10 cellular contexts compared by ENCODE assay signal in the genomic region with DNA sequence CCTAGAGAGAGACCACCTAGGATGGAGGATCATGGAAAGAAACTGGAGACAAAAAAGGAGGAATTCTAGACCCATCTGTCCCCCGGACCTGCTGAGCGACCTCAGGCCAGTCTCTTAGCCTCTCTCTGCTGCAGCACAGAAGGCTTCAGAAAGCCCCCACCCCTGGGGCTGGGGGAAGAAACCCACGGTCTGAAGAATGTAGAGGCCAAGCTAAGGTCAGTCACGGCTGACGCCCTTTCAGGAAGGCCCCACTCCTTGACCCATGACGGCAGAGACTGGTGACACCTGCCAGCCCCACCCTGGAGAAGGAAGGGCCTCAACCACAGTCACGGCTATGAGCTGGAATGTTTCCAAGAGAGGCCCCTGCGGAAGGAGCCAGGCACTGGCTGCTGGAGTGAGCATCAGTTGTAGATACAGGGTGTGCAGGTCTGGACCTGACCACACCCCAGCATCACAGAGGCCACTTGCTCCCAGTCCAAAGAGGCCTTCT.
DNase-seq lines count a peak whose midpoint lies in the region; ATAC-seq, FAIRE-seq and TF ChIP-seq lines count a peak whose summit lies in the region.
"Had no signal": no experiment of that assay in that cellular context is flagged by ENCODE, and none has a peak within 500 bp of the region (broad histone marks: within the 10 kb centered on the region; RNA-seq: fewer than 3 reads in every experiment).

No MANE protein-coding gene starts in this region.

- ATAC-seq in GM19035 (IDR thresholded peaks at IDR 0.05; ENCODE audit: unreplicated experiment) = peak; percentile 50
- peak; percentile 69 for ATAC-seq in HG02973 (IDR thresholded peaks at IDR 0.05; ENCODE audit: unreplicated experiment)
- ATAC-seq in GM18873 (IDR thresholded peaks at IDR 0.05; ENCODE audit: low FRiP score, unreplicated experiment) = no peak

- CTCF ChIA-PET in OCI-LY7 (lab: Charles Lee; ENCODE audit: unreplicated experiment) = interaction anchor here (0.5 to 1.3 kb wide), 3 partner anchors 9 to 115 kb away, joined by 3 read pairs; no protein-coding TSS in a partner anchor

- peaks cover 1% of the 10 kb centered on the region; the same call in 1 of the 2 replicates for H3K79me2 ChIP-seq in OCI-LY7 (ENCODE audit: insufficient read depth, low read depth, low read length)

- FAIRE-seq in HTR-8/SVneo (lab: Jason Lieb, UNC) = no peak

- H3K4me3 ChIP-seq in BLaER1 treated with 17β-estradiol and CSF1 and Interleukin-3, amounts not matched to agents 10 nM and 100 nM = peak overlapping the region in 1 of 10 experiments; percentile 7; a peak in 1 of 20 replicates
- peak overlapping the region; percentile 45 for H3K4me3 ChIP-seq in OCI-LY7 (ENCODE audit: low read depth, low read length, poor library complexity, severe bottlenecking)

- H3K27me3 ChIP-seq in BLaER1 treated with 17β-estradiol and CSF1 and Interleukin-3, amounts not matched to agents 10 nM and 100 nM = no peaks in the 10 kb centered on the region

- no peak for TF ChIP-seq CTCF in OCI-LY7 (conservative IDR thresholded peaks at IDR 0.05; ENCODE audit: low read length)

- no peaks in the 10 kb centered on the region for H3K36me3 ChIP-seq in BLaER1 treated with 17β-estradiol and CSF1 and Interleukin-3, amounts not matched to agents 10 nM and 100 nM
- no peaks in the 10 kb centered on the region; the same call in 1 of the 2 replicates for H3K36me3 ChIP-seq in OCI-LY7 (ENCODE audit: insufficient read depth, low read length)

- H3K4me2 ChIP-seq in BLaER1 treated with 17β-estradiol and CSF1 and Interleukin-3, amounts not matched to agents 10 nM and 100 nM = peak overlapping the region; percentile 35 to 93 (median 81)
- peak overlapping the region; percentile 77 for H3K4me2 ChIP-seq in OCI-LY7 (ENCODE audit: low read length)

- peaks cover 49 to 73% (median 63%) of the 10 kb centered on the region in 10 experiments for H3K4me1 ChIP-seq in BLaER1 treated with 17β-estradiol and CSF1 and Interleukin-3, amounts not matched to agents 10 nM and 100 nM
- peaks cover 97% of the 10 kb centered on the region for H3K4me1 ChIP-seq in OCI-LY7 (ENCODE audit: insufficient read depth, low read length, poor library complexity, severe bottlenecking)

- DNase-seq in OCI-LY7 (ENCODE audit: low spot score) = peak; percentile 86
- no peak for DNase-seq in ecto neural progenitor cell (ENCODE audit: low spot score)
- DNase-seq in OCI-M1 (lab: John Stamatoyannopoulos, UW) = no peak
- no peak for DNase-seq in HTR-8/SVneo (ENCODE audit: insufficient read length, low spot score)
- DNase-seq: CD4-positive, CD25-positive, alpha-beta regulatory T cell; NCI-H1694 treated with DMSO at 0.1 percent for 48 hours had no signal

- no peaks in the 10 kb centered on the region for H4K20me1 ChIP-seq in BLaER1 treated with 17β-estradiol and CSF1 and Interleukin-3, amounts not matched to agents 10 nM and 100 nM
- no peaks in the 10 kb centered on the region for H4K20me1 ChIP-seq in OCI-LY7 (ENCODE audit: insufficient read depth, low read length)

- intact Hi-C loops in OCI-LY7 (cut with micrococcal nuclease; ENCODE audit: unreplicated experiment) = loop anchor here (1.0 kb wide), 1 partner anchor 84 kb away; no protein-coding TSS in a partner anchor

- peak overlapping the region in 7 of 11 experiments; percentile 12 to 48 (median 37); a peak in 13 of 22 replicates for H3K27ac ChIP-seq in BLaER1 treated with 17β-estradiol and CSF1 and Interleukin-3, amounts not matched to agents 10 nM and 100 nM
- peak overlapping the region; percentile 98 for H3K27ac ChIP-seq in OCI-LY7 (ENCODE audit: low read depth, low read length, poor library complexity, severe bottlenecking)

- BruUV-seq in OCI-LY7 (replicated peaks; lab: Mats Ljungman, UMichigan) = no TSS peak

- POLR2A ChIA-PET in OCI-LY7 (lab: Charles Lee) = interaction anchor here (0.8 to 6.7 kb wide), 14 partner anchors 8 to 168 kb away, joined by 3 to 107 read pairs (median 4); no protein-coding TSS in a partner anchor

- H3K9me2 ChIP-seq in OCI-LY7 (ENCODE audit: insufficient read depth, low read length) = no peaks in the 10 kb centered on the region

- no peaks in the 10 kb centered on the region for H3K9me3 ChIP-seq in BLaER1 treated with 17β-estradiol and CSF1 and Interleukin-3, amounts not matched to agents 10 nM and 100 nM (replicated peaks in 1 of 11)
- H3K9me3 ChIP-seq in OCI-LY7 (ENCODE audit: low read length) = no peaks in the 10 kb centered on the region

- no peak overlapping the region; the same call in 1 of the 2 replicates for H2AFZ ChIP-seq in OCI-LY7 (ENCODE audit: low read length)

- peak overlapping the region in 4 of 11 experiments; percentile 16 to 38 (median 26); a peak in 2 of 22 replicates for H3K9ac ChIP-seq in BLaER1 treated with 17β-estradiol and CSF1 and Interleukin-3, amounts not matched to agents 10 nM and 100 nM
